Comparison of ENCODE assay signal across 26 cellular contexts in the genomic region with DNA sequence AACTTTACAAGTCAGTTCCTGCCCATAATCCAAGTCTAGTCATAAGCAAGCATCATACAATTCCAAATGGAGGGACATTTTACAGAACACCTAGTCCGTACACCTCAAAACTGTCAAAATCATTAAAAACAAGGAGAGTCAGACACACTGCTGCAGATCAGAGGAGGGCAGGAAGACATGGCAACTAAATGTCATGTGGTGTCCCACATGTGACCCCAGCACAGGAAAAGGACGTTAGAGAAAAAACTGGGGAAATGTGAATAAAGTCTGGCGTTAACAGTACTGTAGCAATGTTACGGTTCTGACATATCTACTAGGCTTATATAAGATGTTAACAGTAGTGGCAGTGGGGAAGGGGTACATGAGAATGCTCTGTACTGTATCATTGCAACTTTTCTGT. TPM values are rescaled to one million over a fixed set of nuclear protein-coding genes. Genes with fewer than 3 reads are reported as not detected.
DNase-seq lines count a peak whose midpoint lies in the region; ATAC-seq and TF ChIP-seq lines count a peak whose summit lies in the region.
"Had no signal": no experiment of that assay in that cellular context is flagged by ENCODE, and none has a peak within 500 bp of the region (broad histone marks: within the 10 kb centered on the region; RNA-seq: fewer than 3 reads in every experiment).

No MANE protein-coding gene starts in this region.

- H3K9me3 Mint-ChIP-seq in activated T-cell treated with anti-CD3 and anti-CD28 coated beads, Interleukin-2, amount 50 U/mL, for 72 hours: peaks cover 0 to 2% of the 10 kb centered on the region in 2 donors
- no peaks in the 10 kb centered on the region for H3K9me3 Mint-ChIP-seq in brain
- peaks cover 0 to 4% of the 10 kb centered on the region in 2 donors for H3K9me3 Mint-ChIP-seq in stimulated activated naive CD8-positive, alpha-beta T cell treated with anti-CD3 and anti-CD28 coated beads, Interleukin-15, amount 100 ng/mL, for 72 hours
- H3K9me3 Mint-ChIP-seq: central memory CD8-positive, alpha-beta T cell had no signal

- peaks cover 37% of the 10 kb centered on the region for H3K4me1 Mint-ChIP-seq in activated T-cell treated with anti-CD3 and anti-CD28 coated beads, Interleukin-2, amount 50 U/mL, for 72 hours (ENCODE audit: low read depth)
- H3K4me1 Mint-ChIP-seq in brain: peaks cover 43% of the 10 kb centered on the region
- H3K4me1 Mint-ChIP-seq in stimulated activated naive CD8-positive, alpha-beta T cell treated with anti-CD3 and anti-CD28 coated beads, Interleukin-15, amount 100 ng/mL, for 72 hours: peaks cover 42% of the 10 kb centered on the region

- no peak for TF ChIP-seq CTCF in brain (conservative IDR thresholded peaks at IDR 0.05)

- no peak for ATAC-seq in activated T-cell treated with anti-CD3 and anti-CD28 coated beads, Interleukin-2, amount 50 U/mL, for 72 hours (replicated peaks in 1 of 2)
- no peak for ATAC-seq in stimulated activated naive CD8-positive, alpha-beta T cell treated with anti-CD3 and anti-CD28 coated beads, Interleukin-15, amount 100 ng/mL, for 72 hours
- ATAC-seq: activated naive CD4-positive, alpha-beta T cell treated with anti-CD3 and anti-CD28 coated beads, Interleukin-2, amount 50 U/mL, for 72 hours; gastrocnemius medialis had no signal

- H3K27ac Mint-ChIP-seq in activated T-cell treated with anti-CD3 and anti-CD28 coated beads, Interleukin-2, amount 50 U/mL, for 72 hours: no peak overlapping the region
- H3K27ac Mint-ChIP-seq in brain: peak overlapping the region in 3 of 5 experiments; percentile 7 to 99 (median 31)
- peak overlapping the region in 1 of 2 donors; percentile 14 for H3K27ac Mint-ChIP-seq in stimulated activated naive CD8-positive, alpha-beta T cell treated with anti-CD3 and anti-CD28 coated beads, Interleukin-15, amount 100 ng/mL, for 72 hours

- peak overlapping the region; percentile 5 to 32 for H3K4me3 Mint-ChIP-seq in activated T-cell treated with anti-CD3 and anti-CD28 coated beads, Interleukin-2, amount 50 U/mL, for 72 hours
- H3K4me3 Mint-ChIP-seq in brain: peak overlapping the region; percentile 27 to 78 (median 56)
- H3K4me3 Mint-ChIP-seq in stimulated activated naive CD8-positive, alpha-beta T cell treated with anti-CD3 and anti-CD28 coated beads, Interleukin-15, amount 100 ng/mL, for 72 hours: peak overlapping the region; percentile 46 to 68

- no peak for DNase-seq in activated T-cell treated with anti-CD3 and anti-CD28 coated beads, Interleukin-2, amount 50 U/mL, for 72 hours
- DNase-seq in activated T-cell treated with anti-CD3 and anti-CD28 coated beads for 4 hours (no peak), MV-4-11 (lab: John Stamatoyannopoulos, UW) (peak; percentile 42), T-helper 9 cell (no peak), NCI-H2107 treated with DMSO at 0.1 percent for 48 hours (lab: John Stamatoyannopoulos, UW; ENCODE audit: unreplicated experiment) (no peak)
- DNase-seq in stimulated activated naive CD8-positive, alpha-beta T cell treated with anti-CD3 and anti-CD28 coated beads, Interleukin-15, amount 100 ng/mL, for 72 hours: no peak
- DNase-seq: activated CD4-positive, CD25-positive, alpha-beta regulatory T cell; C1 segment of cervical spinal cord; Calu3; dermis blood vessel endothelial cell; DND-41; gastrocnemius medialis; hippocampal formation; NCI-H2029 treated with DMSO at 0.1 percent for 48 hours; NCI-H226; NCI-H69; occipital lobe; Peyer's patch; SHP77 treated with DMSO at 0.1 percent for 48 hours; stomach had no signal

- peaks cover 6 to 10% of the 10 kb centered on the region in 2 donors for H3K36me3 Mint-ChIP-seq in activated T-cell treated with anti-CD3 and anti-CD28 coated beads, Interleukin-2, amount 50 U/mL, for 72 hours (ENCODE audit: insufficient read depth in 2 of 2)
- peaks cover 20% of the 10 kb centered on the region for H3K36me3 Mint-ChIP-seq in brain

- no peaks in the 10 kb centered on the region for H3K27me3 Mint-ChIP-seq in activated T-cell treated with anti-CD3 and anti-CD28 coated beads, Interleukin-2, amount 50 U/mL, for 72 hours (ENCODE audit: low read depth)
- no peaks in the 10 kb centered on the region for H3K27me3 Mint-ChIP-seq in brain
- no peaks in the 10 kb centered on the region for H3K27me3 Mint-ChIP-seq in stimulated activated naive CD8-positive, alpha-beta T cell treated with anti-CD3 and anti-CD28 coated beads, Interleukin-15, amount 100 ng/mL, for 72 hours
- H3K27me3 Mint-ChIP-seq: central memory CD8-positive, alpha-beta T cell had no signal

RNA-seq across cellular contexts. Expression of a gene that starts 2.3 kb away (rescaled TPM):
- total RNA-seq in activated T-cell treated with anti-CD3 and anti-CD28 coated beads, Interleukin-2, amount 50 U/mL, for 72 hours: 1 to 10 TPM; 8.3 to 8.4 TPM
- 10.8 TPM for polyA plus RNA-seq in brain (ENCODE audit: insufficient read depth, low read depth, low replicate concordance)

RNA-seq across cellular contexts. Expression of a gene that starts 39.8 kb away (rescaled TPM):
- total RNA-seq in activated T-cell treated with anti-CD3 and anti-CD28 coated beads, Interleukin-2, amount 50 U/mL, for 72 hours: under 1 TPM in 1 of 2 donors, not detected in 1; 0.67 TPM
- polyA plus RNA-seq in brain (ENCODE audit: insufficient read depth, low read depth, low replicate concordance): not detected
- total RNA-seq: Calu3, gastrocnemius medialis, MCF 10A, occipital lobe, Peyer's patch, skeletal muscle tissue, stomach, tibial nerve had no signal
